ENCODE assay signal across 8 cellular contexts in genomic region chr12:12807517-12807903, GRCh38. TPM values are rescaled to one million over a fixed set of nuclear protein-coding genes. Genes with fewer than 3 reads are reported as not detected.
A peak's percentile ranks its signal among the peaks of the same experiment; 100 is the strongest.
DNase-seq lines count a peak whose midpoint lies in the region; ATAC-seq and TF ChIP-seq lines count a peak whose summit lies in the region.
"Not testable (repeated sequence)": the region's sequence is repeated elsewhere in the genome, so short reads cannot be mapped to it uniquely, and the experiment has no call there.

No MANE protein-coding gene starts in this region.

- H3K36me3 Mint-ChIP-seq in T-helper 2 cell treated with Interferon-gamma antibody and Interleukin-4, amounts not matched to agents 5 μg/mL and 100 μg/mL, for 36 hours (ENCODE audit: low read depth); activated naive CD4-positive, alpha-beta T cell treated with anti-CD3 and anti-CD28 coated beads for 36 hours (ENCODE audit: low read depth); central memory CD8-positive, alpha-beta T cell (ENCODE audit: insufficient read depth); naive thymus-derived CD4-positive, alpha-beta T cell; stimulated activated memory B cell treated with anti-CD40 and anti-IgM and Interleukin-4, amounts not matched to agents 10 μg/mL and 1 μg/mL and 100 μg/mL, for 72 hours: not testable (repeated sequence)

- peak overlapping the region; percentile 8 for H3K4me3 Mint-ChIP-seq in T-helper 2 cell treated with Interferon-gamma antibody and Interleukin-4, amounts not matched to agents 5 μg/mL and 100 μg/mL, for 36 hours
- not testable (repeated sequence) for H3K4me3 Mint-ChIP-seq in activated naive CD4-positive, alpha-beta T cell treated with anti-CD3 and anti-CD28 coated beads for 36 hours; central memory CD8-positive, alpha-beta T cell
- H3K4me3 Mint-ChIP-seq in naive thymus-derived CD4-positive, alpha-beta T cell: peak overlapping the region in 8 of 10 donors; percentile 12 to 81 (median 59)
- H3K4me3 Mint-ChIP-seq in stimulated activated memory B cell treated with anti-CD40 and anti-IgM and Interleukin-4, amounts not matched to agents 10 μg/mL and 1 μg/mL and 100 μg/mL, for 72 hours: peak overlapping the region; percentile 23

- not testable (repeated sequence) for H3K27me3 ChIP-seq in left ventricle myocardium inferior (ENCODE audit: low read depth); naive thymus-derived CD4-positive, alpha-beta T cell (ENCODE audit: control insufficient read depth in 2 of 2, insufficient read depth in 2 of 2, low read length in 2 of 2); uterus

- not testable (repeated sequence) for TF ChIP-seq POLR2A in uterus (IDR thresholded peaks at IDR 0.05)

- not testable (repeated sequence) for H3K9me3 ChIP-seq in left ventricle myocardium inferior (replicated peaks); naive thymus-derived CD4-positive, alpha-beta T cell (ENCODE audit: control insufficient read depth in 2 of 3, low read length in 3 of 3); uterus

- not testable (repeated sequence) for DNase-seq in GM12865 (ENCODE audit: low read depth); T-helper 2 cell treated with Interferon-gamma antibody and Interleukin-4, amounts not matched to agents 5 μg/mL and 100 μg/mL, for 36 hours (ENCODE audit: low spot score); activated naive CD4-positive, alpha-beta T cell treated with anti-CD3 and anti-CD28 coated beads for 36 hours; central memory CD8-positive, alpha-beta T cell (ENCODE audit: low spot score in 2 of 2); left ventricle myocardium inferior; naive thymus-derived CD4-positive, alpha-beta T cell; uterus

- H3K27ac Mint-ChIP-seq in T-helper 2 cell treated with Interferon-gamma antibody and Interleukin-4, amounts not matched to agents 5 μg/mL and 100 μg/mL, for 36 hours: peak overlapping the region; percentile 98
- peak overlapping the region; percentile 77 for H3K27ac Mint-ChIP-seq in activated naive CD4-positive, alpha-beta T cell treated with anti-CD3 and anti-CD28 coated beads for 36 hours
- H3K27ac Mint-ChIP-seq in central memory CD8-positive, alpha-beta T cell (ENCODE audit: low read depth): peak overlapping the region; percentile 91
- peak overlapping the region; percentile 93 to 99 (median 98) for H3K27ac Mint-ChIP-seq in naive thymus-derived CD4-positive, alpha-beta T cell
- H3K27ac Mint-ChIP-seq in stimulated activated memory B cell treated with anti-CD40 and anti-IgM and Interleukin-4, amounts not matched to agents 10 μg/mL and 1 μg/mL and 100 μg/mL, for 72 hours: peak overlapping the region; percentile 95

- CTCF ChIA-PET in activated naive CD4-positive, alpha-beta T cell treated with anti-CD3 and anti-CD28 coated beads for 36 hours (lab: Charles Lee): interaction anchor here (0.9 to 5.3 kb wide), 2 partner anchors 18 to 404 kb away, joined by 4 to 36 read pairs; no protein-coding TSS in a partner anchor
- CTCF ChIA-PET in naive thymus-derived CD4-positive, alpha-beta T cell (lab: Charles Lee): interaction anchor here (2.4 to 2.6 kb wide), 2 partner anchors 18 to 31 kb away, joined by 8 read pairs; no protein-coding TSS in a partner anchor

- ATAC-seq in central memory CD8-positive, alpha-beta T cell (replicated peaks; ENCODE audit: extremely low read depth, poor library complexity, severe bottlenecking); naive thymus-derived CD4-positive, alpha-beta T cell; stimulated activated memory B cell treated with anti-CD40 and anti-IgM and Interleukin-4, amounts not matched to agents 10 μg/mL and 1 μg/mL and 100 μg/mL, for 72 hours: not testable (repeated sequence)

- POLR2A ChIA-PET in naive thymus-derived CD4-positive, alpha-beta T cell (lab: Charles Lee): interaction anchor here (0.6 to 2.9 kb wide), 5 partner anchors 18 to 184 kb away, joined by 3 to 16 read pairs (median 3); no protein-coding TSS in a partner anchor

- TF ChIP-seq CTCF in GM12865 (IDR thresholded peaks at IDR 0.05; ENCODE audit: insufficient read depth, low read depth, low read length, missing control alignments); left ventricle myocardium inferior (IDR thresholded peaks at IDR 0.05; ENCODE audit: borderline replicate concordance); uterus (IDR thresholded peaks at IDR 0.05): not testable (repeated sequence)

- not testable (repeated sequence) for H3K36me3 ChIP-seq in left ventricle myocardium inferior; naive thymus-derived CD4-positive, alpha-beta T cell (ENCODE audit: control insufficient read depth in 2 of 3, insufficient read depth in 3 of 3, low read length in 3 of 3); uterus

- H3K27ac ChIP-seq in left ventricle myocardium inferior (replicated peaks) (peak overlapping the region; percentile 95), uterus (peak overlapping the region; percentile 63 to 87)
- peak overlapping the region; percentile 80 for H3K27ac ChIP-seq in naive thymus-derived CD4-positive, alpha-beta T cell (ENCODE audit: low read depth, low read length)

- H3K4me1 Mint-ChIP-seq in T-helper 2 cell treated with Interferon-gamma antibody and Interleukin-4, amounts not matched to agents 5 μg/mL and 100 μg/mL, for 36 hours (ENCODE audit: low read depth): peaks cover 53% of the 10 kb centered on the region
- H3K4me1 Mint-ChIP-seq in activated naive CD4-positive, alpha-beta T cell treated with anti-CD3 and anti-CD28 coated beads for 36 hours (ENCODE audit: low read depth): peaks cover 55% of the 10 kb centered on the region
- H3K4me1 Mint-ChIP-seq in central memory CD8-positive, alpha-beta T cell: peaks cover 36% of the 10 kb centered on the region
- H3K4me1 Mint-ChIP-seq in naive thymus-derived CD4-positive, alpha-beta T cell: peaks cover 31 to 80% (median 68%) of the 10 kb centered on the region in 7 donors
- peaks cover 66% of the 10 kb centered on the region for H3K4me1 Mint-ChIP-seq in stimulated activated memory B cell treated with anti-CD40 and anti-IgM and Interleukin-4, amounts not matched to agents 10 μg/mL and 1 μg/mL and 100 μg/mL, for 72 hours

- H3K9me3 Mint-ChIP-seq in T-helper 2 cell treated with Interferon-gamma antibody and Interleukin-4, amounts not matched to agents 5 μg/mL and 100 μg/mL, for 36 hours; activated naive CD4-positive, alpha-beta T cell treated with anti-CD3 and anti-CD28 coated beads for 36 hours; central memory CD8-positive, alpha-beta T cell; naive thymus-derived CD4-positive, alpha-beta T cell; stimulated activated memory B cell treated with anti-CD40 and anti-IgM and Interleukin-4, amounts not matched to agents 10 μg/mL and 1 μg/mL and 100 μg/mL, for 72 hours: not testable (repeated sequence)

- peaks cover 56% of the 10 kb centered on the region for H3K4me1 ChIP-seq in left ventricle myocardium inferior
- H3K4me1 ChIP-seq in naive thymus-derived CD4-positive, alpha-beta T cell (ENCODE audit: control insufficient read depth in 2 of 2, insufficient read depth in 2 of 2, low read length in 2 of 2): peaks cover 25 to 31% of the 10 kb centered on the region in 2 donors
- H3K4me1 ChIP-seq in uterus: not testable (repeated sequence)

- H3K4me3 ChIP-seq in GM12865 (ENCODE audit: low read depth, low read length): peak overlapping the region; percentile 55; the same call in 1 of the 2 replicates
- H3K4me3 ChIP-seq in left ventricle myocardium inferior; naive thymus-derived CD4-positive, alpha-beta T cell (ENCODE audit: low read length); uterus: not testable (repeated sequence)

- not testable (repeated sequence) for H3K27me3 Mint-ChIP-seq in T-helper 2 cell treated with Interferon-gamma antibody and Interleukin-4, amounts not matched to agents 5 μg/mL and 100 μg/mL, for 36 hours (ENCODE audit: low read depth); activated naive CD4-positive, alpha-beta T cell treated with anti-CD3 and anti-CD28 coated beads for 36 hours (ENCODE audit: low read depth); central memory CD8-positive, alpha-beta T cell; naive thymus-derived CD4-positive, alpha-beta T cell; stimulated activated memory B cell treated with anti-CD40 and anti-IgM and Interleukin-4, amounts not matched to agents 10 μg/mL and 1 μg/mL and 100 μg/mL, for 72 hours

- intact Hi-C loops in activated naive CD4-positive, alpha-beta T cell treated with anti-CD3 and anti-CD28 coated beads for 36 hours (cut with micrococcal nuclease); left ventricle myocardium inferior (cut with micrococcal nuclease); uterus (cut with DNase I; ENCODE audit: low total_unique reads): not testable (repeated sequence)
- intact Hi-C loops in naive thymus-derived CD4-positive, alpha-beta T cell (cut with micrococcal nuclease): loop anchor here in 1 of 2 donors (5.0 kb wide), 1 partner anchor 80 kb away; no protein-coding TSS in a partner anchor

RNA-seq across cellular contexts. Expression of gene DDX47, which starts 5.6 kb away (rescaled TPM):
- total RNA-seq in activated naive CD4-positive, alpha-beta T cell treated with anti-CD3 and anti-CD28 coated beads for 36 hours: 10 to 100 TPM; 86.6 to 87.3 TPM
- total RNA-seq in left ventricle myocardium inferior: 26.7 TPM
- 100 to 1,000 TPM in 2 of 5 experiments, 10 to 100 TPM in 3; 71.6 to 154 (median 75.5) TPM for total RNA-seq in naive thymus-derived CD4-positive, alpha-beta T cell
- 10 to 100 TPM; 70.7 to 90.2 TPM for polyA plus RNA-seq in naive thymus-derived CD4-positive, alpha-beta T cell
- 100 to 1,000 TPM in 1 of 4 donors, 10 to 100 TPM in 3; 42.1 to 105 (median 57.2) TPM for total RNA-seq in uterus

RNA-seq across cellular contexts. Expression of gene APOLD1, which starts 22.1 kb away (rescaled TPM):
- total RNA-seq in activated naive CD4-positive, alpha-beta T cell treated with anti-CD3 and anti-CD28 coated beads for 36 hours: 1 to 10 TPM in 1 of 2 experiments, under 1 TPM in 1; 0.88 to 1.3 TPM
- total RNA-seq in left ventricle myocardium inferior (22.0 TPM), uterus (10 to 100 TPM; 25.0 to 88.8 (median 57.9) TPM)
- total RNA-seq in naive thymus-derived CD4-positive, alpha-beta T cell: 10 to 100 TPM in 1 of 5 experiments, 1 to 10 TPM in 3, under 1 TPM in 1; 0.64 to 11.1 (median 3.1) TPM
- polyA plus RNA-seq in naive thymus-derived CD4-positive, alpha-beta T cell: under 1 TPM; 0.25 to 0.36 TPM
